ENCODE assay signal across 1 cellular context in the genomic region with DNA sequence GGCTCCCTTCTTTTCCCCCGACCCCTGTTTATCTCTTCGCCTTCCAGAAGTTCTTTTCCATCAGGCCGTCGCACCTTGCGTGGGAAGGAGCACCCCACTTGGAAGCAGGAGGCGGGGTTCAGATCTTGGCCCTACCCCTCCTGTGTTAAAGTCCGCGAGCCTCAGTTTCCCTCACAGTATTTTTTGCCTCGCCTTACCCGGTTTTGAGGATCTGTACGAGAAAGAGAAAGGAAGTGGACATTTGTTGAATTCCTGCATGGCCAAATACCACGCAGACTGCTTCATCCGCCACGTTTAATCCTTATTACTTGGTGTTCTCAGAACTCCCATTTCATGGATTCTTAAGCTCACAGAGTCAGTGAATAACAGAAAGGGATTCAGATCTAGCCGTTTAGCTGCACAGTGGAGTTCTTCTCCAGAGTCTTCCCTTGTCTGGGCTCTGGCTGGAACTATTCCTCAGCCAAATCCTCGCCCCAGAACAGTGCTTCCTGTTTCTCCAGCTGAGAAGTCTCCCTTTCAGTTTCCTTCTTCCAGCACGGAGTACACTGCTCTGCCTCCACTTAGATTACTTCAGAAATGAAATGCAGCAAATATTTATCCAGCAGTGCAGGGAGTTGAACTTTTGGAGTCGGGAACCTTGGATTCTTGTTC.
A peak's percentile ranks its signal among the peaks of the same experiment; 100 is the strongest.
TF ChIP-seq lines count a peak whose summit lies in the region.

No MANE protein-coding gene starts in this region.

TF ChIP-seq in HepG2, 621 proteins besides CTCF, POLR2A, EP300 and RAD21 (continued from another document and continues in another):
- TF ChIP-seq, protein P1, sequence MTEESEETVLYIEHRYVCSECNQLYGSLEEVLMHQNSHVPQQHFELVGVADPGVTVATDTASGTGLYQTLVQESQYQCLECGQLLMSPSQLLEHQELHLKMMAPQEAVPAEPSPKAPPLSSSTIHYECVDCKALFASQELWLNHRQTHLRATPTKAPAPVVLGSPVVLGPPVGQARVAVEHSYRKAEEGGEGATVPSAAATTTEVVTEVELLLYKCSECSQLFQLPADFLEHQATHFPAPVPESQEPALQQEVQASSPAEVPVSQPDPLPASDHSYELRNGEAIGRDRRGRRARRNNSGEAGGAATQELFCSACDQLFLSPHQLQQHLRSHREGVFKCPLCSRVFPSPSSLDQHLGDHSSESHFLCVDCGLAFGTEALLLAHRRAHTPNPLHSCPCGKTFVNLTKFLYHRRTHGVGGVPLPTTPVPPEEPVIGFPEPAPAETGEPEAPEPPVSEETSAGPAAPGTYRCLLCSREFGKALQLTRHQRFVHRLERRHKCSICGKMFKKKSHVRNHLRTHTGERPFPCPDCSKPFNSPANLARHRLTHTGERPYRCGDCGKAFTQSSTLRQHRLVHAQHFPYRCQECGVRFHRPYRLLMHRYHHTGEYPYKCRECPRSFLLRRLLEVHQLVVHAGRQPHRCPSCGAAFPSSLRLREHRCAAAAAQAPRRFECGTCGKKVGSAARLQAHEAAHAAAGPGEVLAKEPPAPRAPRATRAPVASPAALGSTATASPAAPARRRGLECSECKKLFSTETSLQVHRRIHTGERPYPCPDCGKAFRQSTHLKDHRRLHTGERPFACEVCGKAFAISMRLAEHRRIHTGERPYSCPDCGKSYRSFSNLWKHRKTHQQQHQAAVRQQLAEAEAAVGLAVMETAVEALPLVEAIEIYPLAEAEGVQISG (CRISPR knock-in tag; IDR thresholded peaks at IDR 0.05): 0 out of 2 replicates have a peak, but pooled peaks have one; percentile 0
- TF ChIP-seq CCAR2 (optimal IDR thresholded peaks at IDR 0.05; ENCODE audit: low read depth, low read length) (no peak), RBFOX2 (IDR thresholded peaks at IDR 0.05; ENCODE audit: low read depth, low read length) (no peak), ZNF343 (CRISPR knock-in tag; IDR thresholded peaks at IDR 0.05) (no peak), SMYD3 (CRISPR knock-in tag; IDR thresholded peaks at IDR 0.05) (no peak), IRF9 (CRISPR knock-in tag; IDR thresholded peaks at IDR 0.05; ENCODE audit: borderline replicate concordance) (no peak), KLF16 (CRISPR knock-in tag; IDR thresholded peaks at IDR 0.05) (no peak), ZNF674 (CRISPR knock-in tag; IDR thresholded peaks at IDR 0.05; ENCODE audit: low read depth) (no peak), ZNF431 (CRISPR knock-in tag; IDR thresholded peaks at IDR 0.05; ENCODE audit: borderline replicate concordance, low read depth) (0 out of 2 replicates have a peak, but pooled peaks have one; percentile 24), ATF7 (IDR thresholded peaks at IDR 0.05) (no peak), ATF7 (CRISPR knock-in tag; IDR thresholded peaks at IDR 0.05) (no peak), WIZ (CRISPR knock-in tag; IDR thresholded peaks at IDR 0.05) (no peak), ZNF160 (CRISPR knock-in tag; IDR thresholded peaks at IDR 0.05) (no peak), ZNF749 (CRISPR knock-in tag; IDR thresholded peaks at IDR 0.05; ENCODE audit: borderline replicate concordance) (no peak), ZNF276 (CRISPR knock-in tag; IDR thresholded peaks at IDR 0.05; ENCODE audit: low read depth) (no peak), ZNF547 (CRISPR knock-in tag; IDR thresholded peaks at IDR 0.05) (no peak), TBX3 (IDR thresholded peaks at IDR 0.05; ENCODE audit: borderline replicate concordance) (no peak), ZNF850 (CRISPR knock-in tag; conservative IDR thresholded peaks at IDR 0.05) (no peak), ZMYM3 (CRISPR knock-in tag; IDR thresholded peaks at IDR 0.05) (peak; percentile 24; the same call in 1 of the 2 replicates), NR1H2 (CRISPR knock-in tag; IDR thresholded peaks at IDR 0.05; ENCODE audit: borderline replicate concordance, low read depth) (no peak), ZFP82 (CRISPR knock-in tag; IDR thresholded peaks at IDR 0.05; ENCODE audit: borderline replicate concordance) (0 out of 2 replicates have a peak, but pooled peaks have one; percentile 1), MEIS1 (CRISPR knock-in tag; IDR thresholded peaks at IDR 0.05; ENCODE audit: borderline replicate concordance) (no peak), MYC (CRISPR knock-in tag; IDR thresholded peaks at IDR 0.05; ENCODE audit: borderline replicate concordance) (no peak), ZFP37 (CRISPR knock-in tag; IDR thresholded peaks at IDR 0.05; ENCODE audit: borderline replicate concordance) (no peak), PAX8 (CRISPR knock-in tag; IDR thresholded peaks at IDR 0.05; ENCODE audit: borderline replicate concordance) (no peak), YY1 (IDR thresholded peaks at IDR 0.05; ENCODE audit: insufficient read depth, insufficient replicate concordance, low read depth, low read length) (no peak), ZNF556 (CRISPR knock-in tag; IDR thresholded peaks at IDR 0.05; ENCODE audit: borderline replicate concordance) (no peak), ZNF75D (CRISPR knock-in tag; IDR thresholded peaks at IDR 0.05; ENCODE audit: borderline replicate concordance) (no peak), FOXA3 (CRISPR knock-in tag; IDR thresholded peaks at IDR 0.05) (no peak), MTF1 (CRISPR knock-in tag; IDR thresholded peaks at IDR 0.05) (no peak), ZNF557 (CRISPR knock-in tag; IDR thresholded peaks at IDR 0.05) (no peak), ZNF180 (CRISPR knock-in tag; IDR thresholded peaks at IDR 0.05; ENCODE audit: borderline replicate concordance, low read depth) (no peak)
- TF ChIP-seq, protein P2, sequence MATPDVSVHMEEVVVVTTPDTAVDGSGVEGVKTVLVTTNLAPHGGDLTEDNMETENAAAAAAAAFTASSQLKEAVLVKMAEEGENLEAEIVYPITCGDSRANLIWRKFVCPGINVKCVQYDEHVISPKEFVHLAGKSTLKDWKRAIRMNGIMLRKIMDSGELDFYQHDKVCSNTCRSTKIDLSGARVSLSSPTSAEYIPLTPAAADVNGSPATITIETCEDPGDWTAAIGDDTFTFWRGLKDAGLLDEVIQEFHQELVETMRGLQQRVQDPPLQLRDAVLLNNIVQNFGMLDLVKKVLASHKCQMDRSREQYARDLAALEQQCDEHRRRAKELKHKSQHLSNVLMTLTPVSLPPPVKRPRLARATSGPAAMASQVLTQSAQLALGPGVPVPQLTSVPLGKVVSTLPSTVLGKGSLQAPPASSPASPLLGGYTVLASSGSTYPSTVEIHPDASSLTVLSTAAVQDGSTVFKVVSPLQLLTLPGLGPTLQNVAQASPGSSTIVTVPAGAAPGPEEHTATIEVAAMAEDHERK (CRISPR knock-in tag; IDR thresholded peaks at IDR 0.05; ENCODE audit: low read depth): no peak
- TF ChIP-seq, protein P3, sequence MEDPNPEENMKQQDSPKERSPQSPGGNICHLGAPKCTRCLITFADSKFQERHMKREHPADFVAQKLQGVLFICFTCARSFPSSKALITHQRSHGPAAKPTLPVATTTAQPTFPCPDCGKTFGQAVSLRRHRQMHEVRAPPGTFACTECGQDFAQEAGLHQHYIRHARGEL (CRISPR knock-in tag; IDR thresholded peaks at IDR 0.05): 0 out of 2 replicates have a peak, but pooled peaks have one; percentile 48
- TF ChIP-seq, protein P4, sequence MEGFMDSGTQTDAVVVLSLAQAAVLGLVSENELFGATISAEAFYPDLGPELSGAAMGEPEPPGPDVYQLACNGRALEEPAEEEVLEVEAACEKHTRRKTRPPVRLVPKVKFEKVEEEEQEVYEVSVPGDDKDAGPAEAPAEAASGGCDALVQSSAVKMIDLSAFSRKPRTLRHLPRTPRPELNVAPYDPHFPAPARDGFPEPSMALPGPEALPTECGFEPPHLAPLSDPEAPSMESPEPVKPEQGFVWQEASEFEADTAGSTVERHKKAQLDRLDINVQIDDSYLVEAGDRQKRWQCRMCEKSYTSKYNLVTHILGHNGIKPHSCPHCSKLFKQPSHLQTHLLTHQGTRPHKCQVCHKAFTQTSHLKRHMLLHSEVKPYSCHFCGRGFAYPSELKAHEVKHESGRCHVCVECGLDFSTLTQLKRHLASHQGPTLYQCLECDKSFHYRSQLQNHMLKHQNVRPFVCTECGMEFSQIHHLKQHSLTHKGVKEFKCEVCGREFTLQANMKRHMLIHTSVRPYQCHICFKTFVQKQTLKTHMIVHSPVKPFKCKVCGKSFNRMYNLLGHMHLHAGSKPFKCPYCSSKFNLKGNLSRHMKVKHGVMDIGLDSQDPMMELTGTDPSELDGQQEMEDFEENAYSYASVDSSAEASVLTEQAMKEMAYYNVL (CRISPR knock-in tag; IDR thresholded peaks at IDR 0.05; ENCODE audit: borderline replicate concordance): no peak
- TF ChIP-seq, protein P5, sequence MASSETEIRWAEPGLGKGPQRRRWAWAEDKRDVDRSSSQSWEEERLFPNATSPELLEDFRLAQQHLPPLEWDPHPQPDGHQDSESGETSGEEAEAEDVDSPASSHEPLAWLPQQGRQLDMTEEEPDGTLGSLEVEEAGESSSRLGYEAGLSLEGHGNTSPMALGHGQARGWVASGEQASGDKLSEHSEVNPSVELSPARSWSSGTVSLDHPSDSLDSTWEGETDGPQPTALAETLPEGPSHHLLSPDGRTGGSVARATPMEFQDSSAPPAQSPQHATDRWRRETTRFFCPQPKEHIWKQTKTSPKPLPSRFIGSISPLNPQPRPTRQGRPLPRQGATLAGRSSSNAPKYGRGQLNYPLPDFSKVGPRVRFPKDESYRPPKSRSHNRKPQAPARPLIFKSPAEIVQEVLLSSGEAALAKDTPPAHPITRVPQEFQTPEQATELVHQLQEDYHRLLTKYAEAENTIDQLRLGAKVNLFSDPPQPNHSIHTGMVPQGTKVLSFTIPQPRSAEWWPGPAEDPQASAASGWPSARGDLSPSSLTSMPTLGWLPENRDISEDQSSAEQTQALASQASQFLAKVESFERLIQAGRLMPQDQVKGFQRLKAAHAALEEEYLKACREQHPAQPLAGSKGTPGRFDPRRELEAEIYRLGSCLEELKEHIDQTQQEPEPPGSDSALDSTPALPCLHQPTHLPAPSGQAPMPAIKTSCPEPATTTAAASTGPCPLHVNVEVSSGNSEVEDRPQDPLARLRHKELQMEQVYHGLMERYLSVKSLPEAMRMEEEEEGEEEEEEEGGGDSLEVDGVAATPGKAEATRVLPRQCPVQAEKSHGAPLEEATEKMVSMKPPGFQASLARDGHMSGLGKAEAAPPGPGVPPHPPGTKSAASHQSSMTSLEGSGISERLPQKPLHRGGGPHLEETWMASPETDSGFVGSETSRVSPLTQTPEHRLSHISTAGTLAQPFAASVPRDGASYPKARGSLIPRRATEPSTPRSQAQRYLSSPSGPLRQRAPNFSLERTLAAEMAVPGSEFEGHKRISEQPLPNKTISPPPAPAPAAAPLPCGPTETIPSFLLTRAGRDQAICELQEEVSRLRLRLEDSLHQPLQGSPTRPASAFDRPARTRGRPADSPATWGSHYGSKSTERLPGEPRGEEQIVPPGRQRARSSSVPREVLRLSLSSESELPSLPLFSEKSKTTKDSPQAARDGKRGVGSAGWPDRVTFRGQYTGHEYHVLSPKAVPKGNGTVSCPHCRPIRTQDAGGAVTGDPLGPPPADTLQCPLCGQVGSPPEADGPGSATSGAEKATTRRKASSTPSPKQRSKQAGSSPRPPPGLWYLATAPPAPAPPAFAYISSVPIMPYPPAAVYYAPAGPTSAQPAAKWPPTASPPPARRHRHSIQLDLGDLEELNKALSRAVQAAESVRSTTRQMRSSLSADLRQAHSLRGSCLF (CRISPR knock-in tag; IDR thresholded peaks at IDR 0.05; ENCODE audit: borderline replicate concordance): no peak
